Comparison of ENCODE assay signal across 1 cellular context in the genomic region with DNA sequence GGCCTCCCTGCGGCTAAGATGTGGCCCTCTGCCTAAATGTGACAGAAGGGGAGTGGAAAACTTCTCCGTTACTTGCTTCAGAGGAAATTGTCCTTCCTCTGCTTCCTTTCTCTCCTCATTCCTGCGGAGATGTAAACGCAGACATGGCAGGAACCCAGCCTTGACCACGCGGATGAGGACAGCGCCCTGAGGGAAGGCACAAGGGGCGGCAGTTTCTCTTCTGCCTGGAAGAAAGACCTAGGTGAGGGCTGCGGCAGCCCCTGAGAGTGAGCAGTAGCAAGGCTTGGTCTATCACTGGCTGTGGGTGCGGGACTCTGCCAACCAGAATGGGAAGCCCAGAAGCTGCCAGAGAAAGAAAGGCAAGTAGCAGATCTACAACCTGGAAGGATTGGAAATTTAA.
TF ChIP-seq lines count a peak whose summit lies in the region.

No MANE protein-coding gene starts in this region.

TF ChIP-seq in H1, 55 proteins besides CTCF, POLR2A, EP300 and RAD21:
- TF ChIP-seq, protein P1, sequence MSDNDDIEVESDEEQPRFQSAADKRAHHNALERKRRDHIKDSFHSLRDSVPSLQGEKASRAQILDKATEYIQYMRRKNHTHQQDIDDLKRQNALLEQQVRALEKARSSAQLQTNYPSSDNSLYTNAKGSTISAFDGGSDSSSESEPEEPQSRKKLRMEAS (IDR thresholded peaks at IDR 0.05) = no peak
- TF ChIP-seq NRF1 (IDR thresholded peaks at IDR 0.05; ENCODE audit: low read depth, low read length) (no peak), FOSL1 (IDR thresholded peaks at IDR 0.05; ENCODE audit: insufficient read depth, low read depth, low read length) (no peak), TEAD4 (IDR thresholded peaks at IDR 0.05; ENCODE audit: low read depth, low read length) (no peak), BACH1 (IDR thresholded peaks at IDR 0.05; ENCODE audit: low read length) (no peak), TBP (IDR thresholded peaks at IDR 0.05; ENCODE audit: low read depth, low read length) (no peak), YY1 (IDR thresholded peaks at IDR 0.05; ENCODE audit: low read depth, low read length) (no peak)
- TF ChIP-seq, protein P2, sequence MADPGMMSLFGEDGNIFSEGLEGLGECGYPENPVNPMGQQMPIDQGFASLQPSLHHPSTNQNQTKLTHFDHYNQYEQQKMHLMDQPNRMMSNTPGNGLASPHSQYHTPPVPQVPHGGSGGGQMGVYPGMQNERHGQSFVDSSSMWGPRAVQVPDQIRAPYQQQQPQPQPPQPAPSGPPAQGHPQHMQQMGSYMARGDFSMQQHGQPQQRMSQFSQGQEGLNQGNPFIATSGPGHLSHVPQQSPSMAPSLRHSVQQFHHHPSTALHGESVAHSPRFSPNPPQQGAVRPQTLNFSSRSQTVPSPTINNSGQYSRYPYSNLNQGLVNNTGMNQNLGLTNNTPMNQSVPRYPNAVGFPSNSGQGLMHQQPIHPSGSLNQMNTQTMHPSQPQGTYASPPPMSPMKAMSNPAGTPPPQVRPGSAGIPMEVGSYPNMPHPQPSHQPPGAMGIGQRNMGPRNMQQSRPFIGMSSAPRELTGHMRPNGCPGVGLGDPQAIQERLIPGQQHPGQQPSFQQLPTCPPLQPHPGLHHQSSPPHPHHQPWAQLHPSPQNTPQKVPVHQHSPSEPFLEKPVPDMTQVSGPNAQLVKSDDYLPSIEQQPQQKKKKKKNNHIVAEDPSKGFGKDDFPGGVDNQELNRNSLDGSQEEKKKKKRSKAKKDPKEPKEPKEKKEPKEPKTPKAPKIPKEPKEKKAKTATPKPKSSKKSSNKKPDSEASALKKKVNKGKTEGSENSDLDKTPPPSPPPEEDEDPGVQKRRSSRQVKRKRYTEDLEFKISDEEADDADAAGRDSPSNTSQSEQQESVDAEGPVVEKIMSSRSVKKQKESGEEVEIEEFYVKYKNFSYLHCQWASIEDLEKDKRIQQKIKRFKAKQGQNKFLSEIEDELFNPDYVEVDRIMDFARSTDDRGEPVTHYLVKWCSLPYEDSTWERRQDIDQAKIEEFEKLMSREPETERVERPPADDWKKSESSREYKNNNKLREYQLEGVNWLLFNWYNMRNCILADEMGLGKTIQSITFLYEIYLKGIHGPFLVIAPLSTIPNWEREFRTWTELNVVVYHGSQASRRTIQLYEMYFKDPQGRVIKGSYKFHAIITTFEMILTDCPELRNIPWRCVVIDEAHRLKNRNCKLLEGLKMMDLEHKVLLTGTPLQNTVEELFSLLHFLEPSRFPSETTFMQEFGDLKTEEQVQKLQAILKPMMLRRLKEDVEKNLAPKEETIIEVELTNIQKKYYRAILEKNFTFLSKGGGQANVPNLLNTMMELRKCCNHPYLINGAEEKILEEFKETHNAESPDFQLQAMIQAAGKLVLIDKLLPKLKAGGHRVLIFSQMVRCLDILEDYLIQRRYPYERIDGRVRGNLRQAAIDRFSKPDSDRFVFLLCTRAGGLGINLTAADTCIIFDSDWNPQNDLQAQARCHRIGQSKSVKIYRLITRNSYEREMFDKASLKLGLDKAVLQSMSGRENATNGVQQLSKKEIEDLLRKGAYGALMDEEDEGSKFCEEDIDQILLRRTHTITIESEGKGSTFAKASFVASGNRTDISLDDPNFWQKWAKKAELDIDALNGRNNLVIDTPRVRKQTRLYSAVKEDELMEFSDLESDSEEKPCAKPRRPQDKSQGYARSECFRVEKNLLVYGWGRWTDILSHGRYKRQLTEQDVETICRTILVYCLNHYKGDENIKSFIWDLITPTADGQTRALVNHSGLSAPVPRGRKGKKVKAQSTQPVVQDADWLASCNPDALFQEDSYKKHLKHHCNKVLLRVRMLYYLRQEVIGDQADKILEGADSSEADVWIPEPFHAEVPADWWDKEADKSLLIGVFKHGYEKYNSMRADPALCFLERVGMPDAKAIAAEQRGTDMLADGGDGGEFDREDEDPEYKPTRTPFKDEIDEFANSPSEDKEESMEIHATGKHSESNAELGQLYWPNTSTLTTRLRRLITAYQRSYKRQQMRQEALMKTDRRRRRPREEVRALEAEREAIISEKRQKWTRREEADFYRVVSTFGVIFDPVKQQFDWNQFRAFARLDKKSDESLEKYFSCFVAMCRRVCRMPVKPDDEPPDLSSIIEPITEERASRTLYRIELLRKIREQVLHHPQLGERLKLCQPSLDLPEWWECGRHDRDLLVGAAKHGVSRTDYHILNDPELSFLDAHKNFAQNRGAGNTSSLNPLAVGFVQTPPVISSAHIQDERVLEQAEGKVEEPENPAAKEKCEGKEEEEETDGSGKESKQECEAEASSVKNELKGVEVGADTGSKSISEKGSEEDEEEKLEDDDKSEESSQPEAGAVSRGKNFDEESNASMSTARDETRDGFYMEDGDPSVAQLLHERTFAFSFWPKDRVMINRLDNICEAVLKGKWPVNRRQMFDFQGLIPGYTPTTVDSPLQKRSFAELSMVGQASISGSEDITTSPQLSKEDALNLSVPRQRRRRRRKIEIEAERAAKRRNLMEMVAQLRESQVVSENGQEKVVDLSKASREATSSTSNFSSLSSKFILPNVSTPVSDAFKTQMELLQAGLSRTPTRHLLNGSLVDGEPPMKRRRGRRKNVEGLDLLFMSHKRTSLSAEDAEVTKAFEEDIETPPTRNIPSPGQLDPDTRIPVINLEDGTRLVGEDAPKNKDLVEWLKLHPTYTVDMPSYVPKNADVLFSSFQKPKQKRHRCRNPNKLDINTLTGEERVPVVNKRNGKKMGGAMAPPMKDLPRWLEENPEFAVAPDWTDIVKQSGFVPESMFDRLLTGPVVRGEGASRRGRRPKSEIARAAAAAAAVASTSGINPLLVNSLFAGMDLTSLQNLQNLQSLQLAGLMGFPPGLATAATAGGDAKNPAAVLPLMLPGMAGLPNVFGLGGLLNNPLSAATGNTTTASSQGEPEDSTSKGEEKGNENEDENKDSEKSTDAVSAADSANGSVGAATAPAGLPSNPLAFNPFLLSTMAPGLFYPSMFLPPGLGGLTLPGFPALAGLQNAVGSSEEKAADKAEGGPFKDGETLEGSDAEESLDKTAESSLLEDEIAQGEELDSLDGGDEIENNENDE (IDR thresholded peaks at IDR 0.05; ENCODE audit: insufficient replicate concordance, low read length) = no peak
